In genomic region chr9:93064392-93065124, GRCh38 we compare ENCODE assay signal across 8 cellular contexts. TPM values are rescaled to one million over a fixed set of nuclear protein-coding genes. Genes with fewer than 3 reads are reported as not detected.
DNase-seq lines count a peak whose midpoint lies in the region; ATAC-seq and TF ChIP-seq lines count a peak whose summit lies in the region.

No MANE protein-coding gene starts in this region.

- H3K27ac Mint-ChIP-seq in CD14-positive monocyte: peak overlapping the region; percentile 60 to 86 (median 75)
- H3K27ac Mint-ChIP-seq in T-helper 2 cell treated with Interferon-gamma antibody and Interleukin-4, amounts not matched to agents 5 μg/mL and 100 μg/mL, for 36 hours: peak overlapping the region; percentile 96
- peak overlapping the region; percentile 92 for H3K27ac Mint-ChIP-seq in activated naive CD8-positive, alpha-beta T cell treated with anti-CD3 and anti-CD28 coated beads, Interleukin-2, amount 50 U/mL, for 24 hours

- peaks cover 0 to 3% (median 0%) of the 10 kb centered on the region in 7 donors for H3K9me3 Mint-ChIP-seq in CD14-positive monocyte
- no peaks in the 10 kb centered on the region for H3K9me3 Mint-ChIP-seq in T-helper 2 cell treated with Interferon-gamma antibody and Interleukin-4, amounts not matched to agents 5 μg/mL and 100 μg/mL, for 36 hours
- H3K9me3 Mint-ChIP-seq in activated naive CD8-positive, alpha-beta T cell treated with anti-CD3 and anti-CD28 coated beads, Interleukin-2, amount 50 U/mL, for 24 hours: no peaks in the 10 kb centered on the region

- no peak for TF ChIP-seq CTCF in CD14-positive monocyte (IDR thresholded peaks at IDR 0.05)

- peaks cover 0 to 9% (median 2%) of the 10 kb centered on the region in 3 donors for H3K27me3 Mint-ChIP-seq in CD14-positive monocyte (ENCODE audit: low read depth in 3 of 3)
- H3K27me3 Mint-ChIP-seq in T-helper 2 cell treated with Interferon-gamma antibody and Interleukin-4, amounts not matched to agents 5 μg/mL and 100 μg/mL, for 36 hours (ENCODE audit: low read depth): no peaks in the 10 kb centered on the region
- no peaks in the 10 kb centered on the region for H3K27me3 Mint-ChIP-seq in activated naive CD8-positive, alpha-beta T cell treated with anti-CD3 and anti-CD28 coated beads, Interleukin-2, amount 50 U/mL, for 24 hours

- peaks cover 62% of the 10 kb centered on the region for H3K4me1 Mint-ChIP-seq in CD14-positive monocyte
- H3K4me1 Mint-ChIP-seq in T-helper 2 cell treated with Interferon-gamma antibody and Interleukin-4, amounts not matched to agents 5 μg/mL and 100 μg/mL, for 36 hours (ENCODE audit: low read depth): peaks cover 68% of the 10 kb centered on the region
- H3K4me1 Mint-ChIP-seq in activated naive CD8-positive, alpha-beta T cell treated with anti-CD3 and anti-CD28 coated beads, Interleukin-2, amount 50 U/mL, for 24 hours: peaks cover 94% of the 10 kb centered on the region

- ATAC-seq in GM19455 (IDR thresholded peaks at IDR 0.05; ENCODE audit: unreplicated experiment): peak; percentile 90
- ATAC-seq in HG03558 (IDR thresholded peaks at IDR 0.05; ENCODE audit: extremely low read depth, unreplicated experiment): peak; percentile 76
- peak; percentile 96 for ATAC-seq in activated naive CD8-positive, alpha-beta T cell treated with anti-CD3 and anti-CD28 coated beads, Interleukin-2, amount 50 U/mL, for 24 hours

- DNase-seq in CD14-positive monocyte (ENCODE audit: low spot score) (peak; percentile 86), amniotic stem cell (lab: John Stamatoyannopoulos, UW) (no peak), hepatic stellate cell (ENCODE audit: low spot score) (no peak)
- DNase-seq in T-helper 2 cell treated with Interferon-gamma antibody and Interleukin-4, amounts not matched to agents 5 μg/mL and 100 μg/mL, for 36 hours (ENCODE audit: low spot score): peak; percentile 89
- peak; percentile 85 for DNase-seq in activated naive CD8-positive, alpha-beta T cell treated with anti-CD3 and anti-CD28 coated beads, Interleukin-2, amount 50 U/mL, for 24 hours
- DNase-seq in stimulated activated CD4-positive, alpha-beta T cell treated with anti-CD3 and anti-CD28 coated beads, Interleukin-12 subunit alpha, Interleukin-12 subunit beta, amount 100 ng/mL, for 4 hours: peak; percentile 69

- H3K36me3 Mint-ChIP-seq in CD14-positive monocyte: peaks cover 11 to 29% of the 10 kb centered on the region in 2 donors
- peaks cover 59% of the 10 kb centered on the region for H3K36me3 Mint-ChIP-seq in T-helper 2 cell treated with Interferon-gamma antibody and Interleukin-4, amounts not matched to agents 5 μg/mL and 100 μg/mL, for 36 hours (ENCODE audit: low read depth)
- peaks cover 15% of the 10 kb centered on the region for H3K36me3 Mint-ChIP-seq in activated naive CD8-positive, alpha-beta T cell treated with anti-CD3 and anti-CD28 coated beads, Interleukin-2, amount 50 U/mL, for 24 hours (ENCODE audit: low read depth)

- intact Hi-C loops in CD14-positive monocyte (cut with micrococcal nuclease): loop anchor here in 1 of 2 donors (2.0 kb wide), 1 partner anchor 30 kb away; no protein-coding TSS in a partner anchor

- peak overlapping the region; percentile 27 to 78 for H3K4me3 Mint-ChIP-seq in CD14-positive monocyte
- H3K4me3 Mint-ChIP-seq in T-helper 2 cell treated with Interferon-gamma antibody and Interleukin-4, amounts not matched to agents 5 μg/mL and 100 μg/mL, for 36 hours: peak overlapping the region; percentile 88
- H3K4me3 Mint-ChIP-seq in activated naive CD8-positive, alpha-beta T cell treated with anti-CD3 and anti-CD28 coated beads, Interleukin-2, amount 50 U/mL, for 24 hours: peak overlapping the region; percentile 77

RNA-seq across cellular contexts. Expression of gene SUSD3, which starts 6.1 kb away (rescaled TPM):
- polyA plus RNA-seq in CD14-positive monocyte: 10 to 100 TPM; 10.5 to 15.7 TPM

RNA-seq across cellular contexts. Expression of gene CARD19, which starts 31.5 kb away (rescaled TPM):
- polyA plus RNA-seq in CD14-positive monocyte: 100 to 1,000 TPM; 130 to 137 TPM

Comparison
In these comparisons a context has a peak if more than half of its experiments do, and no peak if none do; other contexts are left out.
1. DNase-seq: peak in CD14-positive monocyte (single experiment), T-helper 2 cell treated with Interferon-gamma antibody and Interleukin-4, amounts not matched to agents 5 μg/mL and 100 μg/mL, for 36 hours (single experiment), activated naive CD8-positive, alpha-beta T cell treated with anti-CD3 and anti-CD28 coated beads, Interleukin-2, amount 50 U/mL, for 24 hours (single experiment) and stimulated activated CD4-positive, alpha-beta T cell treated with anti-CD3 and anti-CD28 coated beads, Interleukin-12 subunit alpha, Interleukin-12 subunit beta, amount 100 ng/mL, for 4 hours (single experiment); none in amniotic stem cell (single experiment) and hepatic stellate cell (single experiment).
2. Peak in every context shown above with its lines, with median percentiles within 50 percentile points of each other: H3K27ac Mint-ChIP-seq, H3K4me3 Mint-ChIP-seq and ATAC-seq.